In the genomic region with DNA sequence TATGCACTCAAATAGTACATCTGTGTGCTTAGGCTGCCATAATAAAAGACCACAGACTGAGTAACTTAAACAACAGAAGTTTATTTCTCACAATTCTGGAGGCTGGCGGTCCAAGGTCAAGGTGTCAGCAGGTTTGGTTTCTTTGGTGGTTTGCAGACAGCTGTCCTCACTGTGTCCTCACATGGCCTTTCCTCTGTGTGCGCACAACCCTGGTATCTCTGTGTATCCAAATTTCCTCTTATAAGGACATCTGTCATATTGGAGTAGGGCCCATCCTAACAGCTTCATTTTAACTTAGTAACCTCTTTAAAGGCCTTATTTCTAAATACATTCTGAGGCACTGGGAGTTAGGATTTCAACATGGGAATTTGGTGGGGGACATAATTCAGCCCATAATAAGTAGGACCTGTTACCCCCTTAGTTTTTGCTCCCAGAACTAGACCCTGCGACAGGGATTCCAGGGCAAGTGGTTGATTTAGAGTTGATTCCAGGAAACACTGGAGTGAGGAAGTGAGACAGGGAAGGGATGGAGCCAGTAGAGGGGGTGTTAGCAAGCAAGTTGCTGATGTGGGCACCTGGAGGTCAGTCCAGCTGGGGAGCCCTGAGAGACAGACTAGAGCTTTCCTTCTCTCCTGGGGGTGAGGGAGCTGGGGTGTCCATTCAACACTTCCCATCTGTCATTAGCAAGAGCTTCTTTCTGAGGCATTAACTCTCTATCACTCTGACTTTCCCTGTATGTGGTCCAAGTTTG, we compare ENCODE assay signal across 1 cellular context.
TF ChIP-seq lines count a peak whose summit lies in the region.

No MANE protein-coding gene starts in this region.

TF ChIP-seq in K562, 482 proteins besides CTCF, POLR2A, EP300 and RAD21 (continued from another document):
- TF ChIP-seq PATZ1 (CRISPR knock-in tag; IDR thresholded peaks at IDR 0.05; ENCODE audit: borderline replicate concordance): no peak
- no peak for TF ChIP-seq L3MBTL2 (IDR thresholded peaks at IDR 0.05)
- TF ChIP-seq SMAD3 (CRISPR knock-in tag; conservative IDR thresholded peaks at IDR 0.05): no peak
- no peak for TF ChIP-seq KDM4B (IDR thresholded peaks at IDR 0.05; ENCODE audit: borderline replicate concordance in 2 of 2, low read depth in 1 of 2)
- TF ChIP-seq XRCC4 (IDR thresholded peaks at IDR 0.05; ENCODE audit: extremely low read depth, insufficient read depth, insufficient read length): no peak
- TF ChIP-seq ZMIZ1 (IDR thresholded peaks at IDR 0.05; ENCODE audit: low read depth in 2 of 2, low read length in 2 of 2): no peak
- no peak for TF ChIP-seq NCOA2 (IDR thresholded peaks at IDR 0.05; ENCODE audit: partially characterized antibody in 2 of 2)
- TF ChIP-seq PTBP1 (IDR thresholded peaks at IDR 0.05; ENCODE audit: low read depth, low read length): no peak
- TF ChIP-seq, protein P1, sequence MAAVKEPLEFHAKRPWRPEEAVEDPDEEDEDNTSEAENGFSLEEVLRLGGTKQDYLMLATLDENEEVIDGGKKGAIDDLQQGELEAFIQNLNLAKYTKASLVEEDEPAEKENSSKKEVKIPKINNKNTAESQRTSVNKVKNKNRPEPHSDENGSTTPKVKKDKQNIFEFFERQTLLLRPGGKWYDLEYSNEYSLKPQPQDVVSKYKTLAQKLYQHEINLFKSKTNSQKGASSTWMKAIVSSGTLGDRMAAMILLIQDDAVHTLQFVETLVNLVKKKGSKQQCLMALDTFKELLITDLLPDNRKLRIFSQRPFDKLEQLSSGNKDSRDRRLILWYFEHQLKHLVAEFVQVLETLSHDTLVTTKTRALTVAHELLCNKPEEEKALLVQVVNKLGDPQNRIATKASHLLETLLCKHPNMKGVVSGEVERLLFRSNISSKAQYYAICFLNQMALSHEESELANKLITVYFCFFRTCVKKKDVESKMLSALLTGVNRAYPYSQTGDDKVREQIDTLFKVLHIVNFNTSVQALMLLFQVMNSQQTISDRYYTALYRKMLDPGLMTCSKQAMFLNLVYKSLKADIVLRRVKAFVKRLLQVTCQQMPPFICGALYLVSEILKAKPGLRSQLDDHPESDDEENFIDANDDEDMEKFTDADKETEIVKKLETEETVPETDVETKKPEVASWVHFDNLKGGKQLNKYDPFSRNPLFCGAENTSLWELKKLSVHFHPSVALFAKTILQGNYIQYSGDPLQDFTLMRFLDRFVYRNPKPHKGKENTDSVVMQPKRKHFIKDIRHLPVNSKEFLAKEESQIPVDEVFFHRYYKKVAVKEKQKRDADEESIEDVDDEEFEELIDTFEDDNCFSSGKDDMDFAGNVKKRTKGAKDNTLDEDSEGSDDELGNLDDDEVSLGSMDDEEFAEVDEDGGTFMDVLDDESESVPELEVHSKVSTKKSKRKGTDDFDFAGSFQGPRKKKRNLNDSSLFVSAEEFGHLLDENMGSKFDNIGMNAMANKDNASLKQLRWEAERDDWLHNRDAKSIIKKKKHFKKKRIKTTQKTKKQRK (IDR thresholded peaks at IDR 0.05; ENCODE audit: borderline replicate concordance, low read depth, low read length): no peak
- TF ChIP-seq CHD1 (IDR thresholded peaks at IDR 0.05; ENCODE audit: low read length): no peak
